In genomic region chr14:54840336-54840735, GRCh38 we compare ENCODE assay signal across 16 cellular contexts.
DNase-seq lines count a peak whose midpoint lies in the region; ATAC-seq, FAIRE-seq and TF ChIP-seq lines count a peak whose summit lies in the region.
"Had no signal": no experiment of that assay in that cellular context is flagged by ENCODE, and none has a peak within 500 bp of the region (broad histone marks: within the 10 kb centered on the region; RNA-seq: fewer than 3 reads in every experiment).

No MANE protein-coding gene starts in this region.

- H3K27me3 ChIP-seq in aorta (ENCODE audit: control insufficient read depth in 1 of 2, insufficient read depth in 2 of 2, low read length in 1 of 2): no peaks in the 10 kb centered on the region

- H3K36me3 ChIP-seq in kidney (ENCODE audit: control insufficient read depth in 1 of 2, insufficient read depth in 2 of 2, low read length in 2 of 2): no peaks in the 10 kb centered on the region
- H3K36me3 ChIP-seq in aorta (ENCODE audit: control insufficient read depth in 1 of 2, insufficient read depth in 2 of 2, low read length in 1 of 2): no peaks in the 10 kb centered on the region

- DNase-seq in astrocyte of the hippocampus (ENCODE audit: low read depth, low spot score): peak; percentile 34
- DNase-seq in kidney: no peak
- no peak for DNase-seq in sciatic nerve (ENCODE audit: low spot score)
- no peak for DNase-seq in aorta
- DNase-seq in medulla oblongata (ENCODE audit: extremely low spot score): no peak
- DNase-seq in activated CD4-positive, alpha-beta T cell treated with anti-CD3 and anti-CD28 coated beads for 48 hours: no peak
- no peak for DNase-seq in iPS-NIHi7 (ENCODE audit: extremely low spot score)
- DNase-seq: CD8-positive, alpha-beta T cell; DND-41; GDM1; NCI-H187 treated with DMSO at 0.1 percent for 48 hours; NCI-H446 had no signal

- TF ChIP-seq CTCF in kidney (IDR thresholded peaks at IDR 0.05; ENCODE audit: borderline replicate concordance, extremely low read depth, insufficient read depth): no peak

- intact Hi-C loops in kidney (cut with DNase I): no loop called here
- intact Hi-C loops in sciatic nerve (cut with DNase I): no loop called here
- intact Hi-C loops in aorta (cut with DNase I): no loop called here

- no peak overlapping the region for H3K9ac ChIP-seq in kidney (ENCODE audit: low read length in 2 of 2)
- H3K9ac ChIP-seq: KMS-11 had no signal

- no peaks in the 10 kb centered on the region for H3K9me3 ChIP-seq in kidney (ENCODE audit: control insufficient read depth in 1 of 2, low read length in 2 of 2)
- H3K9me3 ChIP-seq in aorta (ENCODE audit: control insufficient read depth, low read length): no peaks in the 10 kb centered on the region

- H3K4me1 ChIP-seq in kidney (ENCODE audit: control insufficient read depth in 1 of 2, insufficient read depth in 1 of 2, low read depth in 1 of 2, low read length in 2 of 2) (peaks cover 4 to 9% of the 10 kb centered on the region in 2 donors), aorta (ENCODE audit: control insufficient read depth in 1 of 2, insufficient read depth in 2 of 2, low read length in 2 of 2) (peaks cover 6 to 7% of the 10 kb centered on the region in 2 donors)

- ATAC-seq in sciatic nerve (peak; percentile 80), aorta (ENCODE audit: low FRiP score) (peak; percentile 24)
- ATAC-seq: CD8-positive, alpha-beta T cell had no signal

- peak overlapping the region; percentile 20 to 48 for H3K27ac ChIP-seq in kidney (ENCODE audit: low read depth in 2 of 2, low read length in 2 of 2)
- peak overlapping the region in 1 of 2 donors; percentile 73 for H3K27ac ChIP-seq in aorta (ENCODE audit: low read depth in 1 of 2, low read length in 2 of 2)
- H3K27ac ChIP-seq: HL-60, KMS-11 had no signal

- 39 to 45% methylated on average over 3 of the region's 3 CpGs for WGBS in aorta, 2 donors

- no peak for FAIRE-seq in kidney (lab: Jason Lieb, UNC)
- FAIRE-seq: D721Med, H1 had no signal

- no peak overlapping the region for H3K4me3 ChIP-seq in kidney (ENCODE audit: low read length in 2 of 2)
- H3K4me3 ChIP-seq in aorta (ENCODE audit: low read length in 2 of 2): no peak overlapping the region
